In genomic region chr4:6290256-6290655, GRCh38 we compare ENCODE assay signal across 5 cellular contexts.
"Had no signal": no experiment of that assay in that cellular context is flagged by ENCODE, and none has a peak within 500 bp of the region (broad histone marks: within the 10 kb centered on the region; RNA-seq: fewer than 3 reads in every experiment).

No MANE protein-coding gene starts in this region.

- DNase-seq: IMR-90, KBM-7, KG1 had no signal

- H3K4me3 ChIP-seq: K562 had no signal

- H3K27ac ChIP-seq: HL-60 had no signal

- ATAC-seq: K562 had no signal
